Comparison of ENCODE assay signal across 1 cellular context in genomic region chr2:109929222-109929621, GRCh38. TPM values are rescaled to one million over a fixed set of nuclear protein-coding genes. Genes with fewer than 3 reads are reported as not detected.
"Had no signal": no experiment of that assay in that cellular context is flagged by ENCODE, and none has a peak within 500 bp of the region (broad histone marks: within the 10 kb centered on the region; RNA-seq: fewer than 3 reads in every experiment).

No MANE protein-coding gene starts in this region.

RNA-seq across cellular contexts. Expression of gene LIMS3, which starts 30.7 kb away (rescaled TPM):
- total RNA-seq: left lobe of liver had no signal
